Comparison of ENCODE assay signal across 20 cellular contexts in genomic region chr3:40939113-40940070, GRCh38.
DNase-seq lines count a peak whose midpoint lies in the region; ATAC-seq and TF ChIP-seq lines count a peak whose summit lies in the region.
"Had no signal": no experiment of that assay in that cellular context is flagged by ENCODE, and none has a peak within 500 bp of the region (broad histone marks: within the 10 kb centered on the region; RNA-seq: fewer than 3 reads in every experiment).

No MANE protein-coding gene starts in this region.

- no peak overlapping the region for H2BK5ac ChIP-seq in mesendoderm (ENCODE audit: low read length)

- H3K9me3 Mint-ChIP-seq in CD4-positive, alpha-beta memory T cell = no peaks in the 10 kb centered on the region
- H3K9me3 Mint-ChIP-seq: activated naive CD4-positive, alpha-beta T cell treated with anti-CD3 and anti-CD28 coated beads for 36 hours; central memory CD8-positive, alpha-beta T cell had no signal

- no peak overlapping the region for H3K23ac ChIP-seq in mesendoderm (ENCODE audit: low read length)

- CTCF ChIA-PET in CD4-positive, alpha-beta memory T cell (lab: Charles Lee; ENCODE audit: partially characterized antibody) = no interaction called here

- H3K27me3 ChIP-seq in ascending aorta (no peaks in the 10 kb centered on the region), mesendoderm (ENCODE audit: insufficient read depth, low read length, poor library complexity) (no peaks in the 10 kb centered on the region), thoracic aorta (replicated peaks; ENCODE audit: insufficient read depth) (no peaks in the 10 kb centered on the region)
- H3K27me3 ChIP-seq in CD4-positive, alpha-beta memory T cell (ENCODE audit: insufficient read depth, low read length) = no peaks in the 10 kb centered on the region
- H3K27me3 ChIP-seq: Peyer's patch had no signal

- H3K4me2 ChIP-seq in mesendoderm (ENCODE audit: low read length) = no peak overlapping the region

- no peak overlapping the region for H4K5ac ChIP-seq in mesendoderm (ENCODE audit: low read length)

- no CpG with 5 or more reads among the region's 7 CpGs for WGBS in mesendoderm (ENCODE audit: extremely low coverage, insufficient coverage, low lambda C conversion rate)

- H3K27ac ChIP-seq in ascending aorta = peak overlapping the region; percentile 55 to 60
- H3K27ac ChIP-seq in mesendoderm (ENCODE audit: low read depth, low read length) = no peak overlapping the region
- H3K27ac ChIP-seq in thoracic aorta = peak overlapping the region; percentile 10 to 37
- H3K27ac ChIP-seq in CD4-positive, alpha-beta memory T cell (ENCODE audit: low read depth, low read length) = no peak overlapping the region
- H3K27ac ChIP-seq: epithelial cell of prostate, Peyer's patch had no signal

- no peak overlapping the region for H3K18ac ChIP-seq in mesendoderm (ENCODE audit: low read length)

- TF ChIP-seq CTCF in ascending aorta (IDR thresholded peaks at IDR 0.05) = no peak
- no peak for TF ChIP-seq CTCF in thoracic aorta (IDR thresholded peaks at IDR 0.05)

- H2BK15ac ChIP-seq in mesendoderm (replicated peaks; ENCODE audit: low read depth) = no peak overlapping the region

- DNase-seq in ascending aorta (ENCODE audit: low spot score in 2 of 2) (no peak), Right ventricle myocardium superior (no peak), mesendoderm (peak; percentile 18), thoracic aorta (ENCODE audit: low spot score) (no peak), posterior vena cava (ENCODE audit: low spot score) (no peak), DMS53 treated with DMSO at 0.1 percent for 48 hours (lab: John Stamatoyannopoulos, UW; ENCODE audit: unreplicated experiment) (no peak)
- no peak for DNase-seq in CD4-positive, alpha-beta memory T cell
- DNase-seq: activated CD8-positive, alpha-beta memory T cell treated with anti-CD3 and anti-CD28 coated beads, Interleukin-2, amount 50 U/mL, for 4 hours; activated naive CD4-positive, alpha-beta T cell treated with anti-CD3 and anti-CD28 coated beads for 36 hours; DMS53; HCEC 1CT; KG1; NCI-H1694; NCI-H69; Peyer's patch had no signal

- H3K36me3 ChIP-seq in ascending aorta (no peaks in the 10 kb centered on the region), mesendoderm (ENCODE audit: control insufficient read depth, insufficient read depth, low read length) (no peaks in the 10 kb centered on the region), thoracic aorta (no peaks in the 10 kb centered on the region)
- H3K36me3 ChIP-seq in CD4-positive, alpha-beta memory T cell (ENCODE audit: insufficient read depth, low read length) = no peaks in the 10 kb centered on the region
- H3K36me3 ChIP-seq: Peyer's patch had no signal

- H3K56ac ChIP-seq in mesendoderm (ENCODE audit: low read length) = no peak overlapping the region

- H3K4ac ChIP-seq in mesendoderm (ENCODE audit: low read depth, low read length) = no peak overlapping the region

- POLR2A ChIA-PET in CD4-positive, alpha-beta memory T cell (lab: Charles Lee; ENCODE audit: partially characterized antibody) = no interaction called here

- H3K27ac Mint-ChIP-seq in CD4-positive, alpha-beta memory T cell = no peak overlapping the region
- H3K27ac Mint-ChIP-seq: activated naive CD4-positive, alpha-beta T cell treated with anti-CD3 and anti-CD28 coated beads for 36 hours had no signal

- ATAC-seq in Right ventricle myocardium superior (ENCODE audit: poor library complexity) = peak; percentile 81
- ATAC-seq in thoracic aorta (ENCODE audit: insufficient number of reproducible peaks, low FRiP score, low read depth) = peak; percentile 44
- no peak for ATAC-seq in HG03469 (IDR thresholded peaks at IDR 0.05; ENCODE audit: unreplicated experiment)
- ATAC-seq: activated CD4-positive, CD25-positive, alpha-beta regulatory T cell treated with anti-CD3 and anti-CD28 coated beads, Interleukin-2, amount 50 U/mL, for 24 hours had no signal

- H3K9ac ChIP-seq in mesendoderm (ENCODE audit: low read length) = no peak overlapping the region

- intact Hi-C loops in ascending aorta (cut with DNase I) (loop anchor here (1.0 to 5.0 kb wide), 2 partner anchors 32 to 62 kb away; no protein-coding TSS in a partner anchor), Right ventricle myocardium superior (cut with DNase I) (no loop called here), posterior vena cava (cut with DNase I) (no loop called here)
- intact Hi-C loops in CD4-positive, alpha-beta memory T cell (cut with micrococcal nuclease) = no loop called here

- no peaks in the 10 kb centered on the region for H3K36me3 Mint-ChIP-seq in CD4-positive, alpha-beta memory T cell

- H3K4me3 ChIP-seq in ascending aorta (no peak overlapping the region), mesendoderm (ENCODE audit: low read length) (no peak overlapping the region), thoracic aorta (no peak overlapping the region)
- no peak overlapping the region for H3K4me3 ChIP-seq in CD4-positive, alpha-beta memory T cell (ENCODE audit: low read length in 2 of 2)
- H3K4me3 ChIP-seq: Peyer's patch had no signal

- H3K79me2 ChIP-seq in mesendoderm (ENCODE audit: control insufficient read depth, insufficient read depth, low read length) = no peaks in the 10 kb centered on the region

- no peaks in the 10 kb centered on the region for H3K4me1 Mint-ChIP-seq in CD4-positive, alpha-beta memory T cell
- H3K4me1 Mint-ChIP-seq: central memory CD8-positive, alpha-beta T cell; neural crest cell had no signal

- no peaks in the 10 kb centered on the region for H3K9me3 ChIP-seq in ascending aorta
- H3K9me3 ChIP-seq in thoracic aorta = no peaks in the 10 kb centered on the region
- H3K9me3 ChIP-seq in CD4-positive, alpha-beta memory T cell (ENCODE audit: control insufficient read depth in 1 of 2, low read length in 2 of 2) = no peaks in the 10 kb centered on the region
- H3K9me3 ChIP-seq: Peyer's patch had no signal

- H3K79me1 ChIP-seq in mesendoderm (ENCODE audit: low read length) = no peaks in the 10 kb centered on the region

- no peak overlapping the region for H2BK120ac ChIP-seq in mesendoderm (ENCODE audit: low read depth, low read length)

- peaks cover 0 to 13% of the 10 kb centered on the region in 2 donors for H3K4me1 ChIP-seq in ascending aorta
- no peaks in the 10 kb centered on the region for H3K4me1 ChIP-seq in mesendoderm (ENCODE audit: control insufficient read depth, low read depth, low read length)
- peaks cover 8 to 16% of the 10 kb centered on the region in 2 donors for H3K4me1 ChIP-seq in thoracic aorta (ENCODE audit: control insufficient read depth in 1 of 2, low read depth in 2 of 2)
- H3K4me1 ChIP-seq in CD4-positive, alpha-beta memory T cell (ENCODE audit: insufficient read depth, low read length) = no peaks in the 10 kb centered on the region

- no peak overlapping the region for H2AK5ac ChIP-seq in mesendoderm (ENCODE audit: low read length)

- H4K8ac ChIP-seq in mesendoderm (ENCODE audit: low read depth, low read length) = no peak overlapping the region

- H3K27me3 Mint-ChIP-seq in CD4-positive, alpha-beta memory T cell = no peaks in the 10 kb centered on the region

- no peak overlapping the region for H3K4me3 Mint-ChIP-seq in CD4-positive, alpha-beta memory T cell
- H3K4me3 Mint-ChIP-seq: activated naive CD4-positive, alpha-beta T cell treated with anti-CD3 and anti-CD28 coated beads for 36 hours; central memory CD8-positive, alpha-beta T cell; neural crest cell had no signal

Comparison
In these comparisons a context has a peak if more than half of its experiments do, and no peak if none do; other contexts are left out.
1. H3K27ac ChIP-seq: peak in ascending aorta (2 of 2) and thoracic aorta (2 of 2); none in mesendoderm (single experiment) and CD4-positive, alpha-beta memory T cell (single experiment).